Comparison of ENCODE assay signal across 8 cellular contexts in the genomic region with DNA sequence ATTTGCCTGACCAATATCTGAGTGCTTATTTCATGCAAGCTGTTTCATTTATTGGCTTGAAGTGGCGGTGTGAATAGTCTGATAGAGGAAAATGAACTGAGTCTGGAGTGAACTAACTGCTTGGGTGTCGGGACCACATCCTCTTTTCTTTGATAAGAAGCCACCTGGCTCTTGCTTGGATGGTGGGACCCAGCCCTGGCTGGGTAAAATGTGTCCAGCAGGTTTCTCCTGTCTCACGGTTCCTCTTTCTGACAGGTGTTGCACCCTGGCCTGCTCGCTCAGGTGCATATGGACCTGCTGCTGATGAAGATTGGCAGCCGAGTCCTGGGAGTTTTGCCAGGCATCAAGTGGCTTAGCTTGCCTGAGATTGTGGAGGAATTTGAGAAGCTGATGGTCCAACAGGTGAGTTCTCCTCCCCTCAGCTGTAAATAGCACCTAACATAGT. TPM values are rescaled to one million over a fixed set of nuclear protein-coding genes. Genes with fewer than 3 reads are reported as not detected.
DNase-seq lines count a peak whose midpoint lies in the region; ATAC-seq and TF ChIP-seq lines count a peak whose summit lies in the region.

No MANE protein-coding gene starts in this region.

- H3K9ac ChIP-seq in mammary epithelial cell (ENCODE audit: insufficient read depth, low read length) = no peak overlapping the region

- no peaks in the 10 kb centered on the region for H3K27me3 Mint-ChIP-seq in activated T-cell treated with anti-CD3 and anti-CD28 coated beads, Interleukin-2, amount 50 U/mL, for 72 hours (ENCODE audit: low read depth)
- H3K27me3 Mint-ChIP-seq in stimulated activated naive B cell treated with anti-CD40 and anti-IgM and Interleukin-4, amounts not matched to agents 10 μg/mL and 1 μg/mL and 100 μg/mL, for 72 hours = no peaks in the 10 kb centered on the region

- TF ChIP-seq CTCF in mammary epithelial cell (conservative IDR thresholded peaks at IDR 0.05 in 1 of 2, IDR thresholded peaks at IDR 0.05 in 1 of 2; ENCODE audit: extremely low read depth in 1 of 2, insufficient read depth in 1 of 2, low read depth in 1 of 2, low read length in 2 of 2) = no peak

- H3K36me3 ChIP-seq in mammary epithelial cell (ENCODE audit: insufficient read depth, low read length) = no peaks in the 10 kb centered on the region

- 100% methylated on average over 5 of the region's 5 CpGs for WGBS in mammary epithelial cell (ENCODE audit: low coverage, missing lambda C conversion rate)

- H3K27me3 ChIP-seq in mammary epithelial cell (ENCODE audit: insufficient read depth, low read length) = no peaks in the 10 kb centered on the region

- in situ Hi-C loops in KBM-7 (cut with MboI; ENCODE audit: low pct_unique_long_range_greater_than_20kb, low sequenced_read_pairs) = no loop called here
- in situ Hi-C loops in mammary epithelial cell (cut with MboI; ENCODE audit: low sequenced_read_pairs in 2 of 2) = loop anchor here in 1 of 2 donors (10.0 kb wide), 1 partner anchor 340 kb away; a partner anchor contains a TSS

- H3K4me1 ChIP-seq in mammary epithelial cell (ENCODE audit: insufficient read depth, low read length) = peaks cover 26% of the 10 kb centered on the region

- peaks cover 38% of the 10 kb centered on the region for H3K4me1 Mint-ChIP-seq in activated T-cell treated with anti-CD3 and anti-CD28 coated beads, Interleukin-2, amount 50 U/mL, for 72 hours (ENCODE audit: low read depth)
- H3K4me1 Mint-ChIP-seq in stimulated activated naive B cell treated with anti-CD40 and anti-IgM and Interleukin-4, amounts not matched to agents 10 μg/mL and 1 μg/mL and 100 μg/mL, for 72 hours = peaks cover 41 to 65% of the 10 kb centered on the region in 2 donors

- no peaks in the 10 kb centered on the region for H4K20me1 ChIP-seq in mammary epithelial cell (ENCODE audit: insufficient read depth, low read length)

- no peak for ATAC-seq in activated T-cell treated with anti-CD3 and anti-CD28 coated beads, Interleukin-2, amount 50 U/mL, for 72 hours (replicated peaks in 1 of 2)
- ATAC-seq in stimulated activated naive B cell treated with anti-CD40 and anti-IgM and Interleukin-4, amounts not matched to agents 10 μg/mL and 1 μg/mL and 100 μg/mL, for 72 hours (replicated peaks) = peak; percentile 28 to 35
- no peak for ATAC-seq in GM21723 (IDR thresholded peaks at IDR 0.05; ENCODE audit: unreplicated experiment)

- peak overlapping the region; percentile 99 for H3K4me2 ChIP-seq in mammary epithelial cell (ENCODE audit: insufficient read depth, low read depth, low read length)

- H2AFZ ChIP-seq in mammary epithelial cell (ENCODE audit: low read depth, low read length) = no peak overlapping the region

- peak overlapping the region; percentile 64 for H3K27ac Mint-ChIP-seq in activated T-cell treated with anti-CD3 and anti-CD28 coated beads, Interleukin-2, amount 50 U/mL, for 72 hours
- peak overlapping the region; percentile 60 for H3K27ac Mint-ChIP-seq in stimulated activated naive B cell treated with anti-CD40 and anti-IgM and Interleukin-4, amounts not matched to agents 10 μg/mL and 1 μg/mL and 100 μg/mL, for 72 hours

- H3K79me2 ChIP-seq in mammary epithelial cell (ENCODE audit: insufficient read depth, low read length) = no peaks in the 10 kb centered on the region

- peak overlapping the region in 1 of 3 experiments; percentile 0 for H3K4me3 ChIP-seq in mammary epithelial cell (replicated peaks in 1 of 3; ENCODE audit: insufficient read depth in 1 of 3, low read depth in 2 of 3, low read length in 3 of 3)

- H3K27ac ChIP-seq in mammary epithelial cell (ENCODE audit: insufficient read depth, low read depth, low read length) = no peak overlapping the region

- H3K9me3 ChIP-seq in mammary epithelial cell (replicated peaks; ENCODE audit: insufficient read depth, low read length) = no peaks in the 10 kb centered on the region

- DNase-seq in activated T-cell treated with anti-CD3 and anti-CD28 coated beads, Interleukin-2, amount 50 U/mL, for 72 hours = no peak
- DNase-seq in activated T-cell treated with anti-CD3 and anti-CD28 coated beads, Interleukin-2, amount 50 U/mL, for 1 hour = no peak
- DNase-seq in KBM-7 (peak; percentile 31), mammary epithelial cell (no peak)
- no peak for DNase-seq in stimulated activated naive B cell treated with anti-CD40 and anti-IgM and Interleukin-4, amounts not matched to agents 10 μg/mL and 1 μg/mL and 100 μg/mL, for 72 hours
- no peak for DNase-seq in NK-92 treated with Interleukin-12 subunit alpha and Interleukin-12 subunit beta, amount 100 ng/mL, for 24 hours (lab: John Stamatoyannopoulos, UW)
- DNase-seq in activated CD8-positive, alpha-beta memory T cell treated with anti-CD3 and anti-CD28 coated beads, Interleukin-2, amount 50 U/mL, for 48 hours = no peak

- no TSS peak for BruUV-seq in mammary epithelial cell (replicated peaks; lab: Mats Ljungman, UMichigan)

- H3K9me3 Mint-ChIP-seq in activated T-cell treated with anti-CD3 and anti-CD28 coated beads, Interleukin-2, amount 50 U/mL, for 72 hours = no peaks in the 10 kb centered on the region
- H3K9me3 Mint-ChIP-seq in stimulated activated naive B cell treated with anti-CD40 and anti-IgM and Interleukin-4, amounts not matched to agents 10 μg/mL and 1 μg/mL and 100 μg/mL, for 72 hours = no peaks in the 10 kb centered on the region

- intact Hi-C loops in mammary epithelial cell (cut with micrococcal nuclease) = loop anchor here (5.0 kb wide), 1 partner anchor 858 kb away; no protein-coding TSS in a partner anchor

- dilution Hi-C loops in mammary epithelial cell (cut with HindIII; ENCODE audit: low sequenced_read_pairs) = no loop called here

- peaks cover 3% of the 10 kb centered on the region in 2 donors for H3K36me3 Mint-ChIP-seq in activated T-cell treated with anti-CD3 and anti-CD28 coated beads, Interleukin-2, amount 50 U/mL, for 72 hours (ENCODE audit: insufficient read depth in 2 of 2)
- peaks cover 18 to 24% of the 10 kb centered on the region in 2 donors for H3K36me3 Mint-ChIP-seq in stimulated activated naive B cell treated with anti-CD40 and anti-IgM and Interleukin-4, amounts not matched to agents 10 μg/mL and 1 μg/mL and 100 μg/mL, for 72 hours

- CTCF ChIA-PET in mammary epithelial cell (lab: Charles Lee; ENCODE audit: low non-redundant PET) = interaction anchor here (0.7 kb wide), 1 partner anchor 751 kb away, joined by 17 read pairs; no protein-coding TSS in a partner anchor

- peak overlapping the region; percentile 86 to 93 for H3K4me3 Mint-ChIP-seq in activated T-cell treated with anti-CD3 and anti-CD28 coated beads, Interleukin-2, amount 50 U/mL, for 72 hours
- H3K4me3 Mint-ChIP-seq in stimulated activated naive B cell treated with anti-CD40 and anti-IgM and Interleukin-4, amounts not matched to agents 10 μg/mL and 1 μg/mL and 100 μg/mL, for 72 hours = peak overlapping the region; percentile 88 to 94

RNA-seq across cellular contexts. Expression of a gene that starts 1.6 kb away (rescaled TPM):
- 10 to 100 TPM; 30.3 to 38.9 TPM for total RNA-seq in activated T-cell treated with anti-CD3 and anti-CD28 coated beads, Interleukin-2, amount 50 U/mL, for 72 hours
- total RNA-seq in mammary epithelial cell = 10 to 100 TPM; 21.8 to 22.4 TPM
- 14.4 TPM for polyA plus RNA-seq in mammary epithelial cell
- 17.4 TPM for polyA minus RNA-seq in mammary epithelial cell

RNA-seq across cellular contexts. Expression of a gene that starts 22.1 kb away (rescaled TPM):
- 10 to 100 TPM; 78.0 to 94.1 TPM for total RNA-seq in activated T-cell treated with anti-CD3 and anti-CD28 coated beads, Interleukin-2, amount 50 U/mL, for 72 hours
- total RNA-seq in mammary epithelial cell = 100 to 1,000 TPM in 1 of 2 donors, 10 to 100 TPM in 1; 77.0 to 195 TPM
- 434 TPM for polyA plus RNA-seq in mammary epithelial cell
- polyA minus RNA-seq in mammary epithelial cell = 78.7 TPM

RNA-seq across cellular contexts. Expression of a gene that starts 33.8 kb away (rescaled TPM):
- total RNA-seq in activated T-cell treated with anti-CD3 and anti-CD28 coated beads, Interleukin-2, amount 50 U/mL, for 72 hours = not detected
- 1 to 10 TPM in 1 of 2 donors, under 1 TPM in 1; 0.17 to 1.6 TPM for total RNA-seq in mammary epithelial cell
- 0.25 TPM for polyA plus RNA-seq in mammary epithelial cell
- polyA minus RNA-seq in mammary epithelial cell = not detected

Comparison
In these comparisons a context has a peak if more than half of its experiments do, and no peak if none do; other contexts are left out.
1. ATAC-seq: peak in stimulated activated naive B cell treated with anti-CD40 and anti-IgM and Interleukin-4, amounts not matched to agents 10 μg/mL and 1 μg/mL and 100 μg/mL, for 72 hours (2 of 2); none in activated T-cell treated with anti-CD3 and anti-CD28 coated beads, Interleukin-2, amount 50 U/mL, for 72 hours (0 of 2) and GM21723 (single experiment).